ENCODE assay signal across 9 cellular contexts in genomic region chrX:110341189-110342035, GRCh38. TPM values are rescaled to one million over a fixed set of nuclear protein-coding genes. Genes with fewer than 3 reads are reported as not detected.
DNase-seq lines count a peak whose midpoint lies in the region; ATAC-seq lines count a peak whose summit lies in the region.
"Had no signal": no experiment of that assay in that cellular context is flagged by ENCODE, and none has a peak within 500 bp of the region (broad histone marks: within the 10 kb centered on the region; RNA-seq: fewer than 3 reads in every experiment).

No MANE protein-coding gene starts in this region.

- peak; percentile 70 for ATAC-seq in HG03103 (IDR thresholded peaks at IDR 0.05; ENCODE audit: low read depth, unreplicated experiment)
- peak; percentile 83 for ATAC-seq in activated T-helper 17 cell treated with anti-CD3 and anti-CD28 coated beads, Interleukin-2, amount 50 U/mL, for 72 hours (replicated peaks)

- H3K27me3 Mint-ChIP-seq in activated T-cell treated with anti-CD3 and anti-CD28 coated beads, Interleukin-2, amount 50 U/mL, for 24 hours, result peaks cover 15% of the 10 kb centered on the region
- H3K27me3 Mint-ChIP-seq in activated T-helper 17 cell treated with anti-CD3 and anti-CD28 coated beads, Interleukin-2, amount 50 U/mL, for 72 hours, result no peaks in the 10 kb centered on the region

- DNase-seq in activated T-cell treated with anti-CD3 and anti-CD28 coated beads, Interleukin-2, amount 50 U/mL, for 24 hours, result no peak
- DNase-seq in activated T-cell treated with anti-CD3 and anti-CD28 coated beads, Interleukin-2, amount 50 U/mL, for 1 hour, result no peak
- DNase-seq in stromal cell of bone marrow (ENCODE audit: low read depth) (peak; percentile 67), anterior cingulate cortex (lab: John Stamatoyannopoulos, UW) (no peak), NCI-H2196 (lab: John Stamatoyannopoulos, UW; ENCODE audit: unreplicated experiment) (no peak), NCI-H82 (lab: John Stamatoyannopoulos, UW) (no peak)

- no peak overlapping the region for H3K4me3 Mint-ChIP-seq in activated T-cell treated with anti-CD3 and anti-CD28 coated beads, Interleukin-2, amount 50 U/mL, for 24 hours
- H3K4me3 Mint-ChIP-seq in activated T-helper 17 cell treated with anti-CD3 and anti-CD28 coated beads, Interleukin-2, amount 50 U/mL, for 72 hours, result peak overlapping the region; percentile 10
- H3K4me3 Mint-ChIP-seq: T-helper 1 cell treated with Interleukin-12 subunit alpha and Interleukin-12 subunit beta and Interleukin-4 antibody, amounts not matched to agents 30 μg/mL and 1 μg/mL, for 36 hours had no signal

- H3K27ac Mint-ChIP-seq in activated T-cell treated with anti-CD3 and anti-CD28 coated beads, Interleukin-2, amount 50 U/mL, for 24 hours, result peak overlapping the region; percentile 64
- H3K27ac Mint-ChIP-seq in activated T-helper 17 cell treated with anti-CD3 and anti-CD28 coated beads, Interleukin-2, amount 50 U/mL, for 72 hours, result peak overlapping the region; percentile 54
- H3K27ac Mint-ChIP-seq: T-helper 1 cell treated with Interleukin-12 subunit alpha and Interleukin-12 subunit beta and Interleukin-4 antibody, amounts not matched to agents 30 μg/mL and 1 μg/mL, for 36 hours had no signal

- no peaks in the 10 kb centered on the region for H3K36me3 Mint-ChIP-seq in activated T-cell treated with anti-CD3 and anti-CD28 coated beads, Interleukin-2, amount 50 U/mL, for 24 hours (ENCODE audit: low read depth)
- H3K36me3 Mint-ChIP-seq in activated T-helper 17 cell treated with anti-CD3 and anti-CD28 coated beads, Interleukin-2, amount 50 U/mL, for 72 hours (ENCODE audit: low read depth), result no peaks in the 10 kb centered on the region

- H3K9me3 Mint-ChIP-seq in activated T-cell treated with anti-CD3 and anti-CD28 coated beads, Interleukin-2, amount 50 U/mL, for 24 hours, result no peaks in the 10 kb centered on the region
- H3K9me3 Mint-ChIP-seq in activated T-helper 17 cell treated with anti-CD3 and anti-CD28 coated beads, Interleukin-2, amount 50 U/mL, for 72 hours, result no peaks in the 10 kb centered on the region
- H3K9me3 Mint-ChIP-seq: T-helper 1 cell treated with Interleukin-12 subunit alpha and Interleukin-12 subunit beta and Interleukin-4 antibody, amounts not matched to agents 30 μg/mL and 1 μg/mL, for 36 hours had no signal

- peaks cover 9% of the 10 kb centered on the region for H3K4me1 Mint-ChIP-seq in activated T-cell treated with anti-CD3 and anti-CD28 coated beads, Interleukin-2, amount 50 U/mL, for 24 hours (ENCODE audit: low read depth)
- H3K4me1 Mint-ChIP-seq in activated T-helper 17 cell treated with anti-CD3 and anti-CD28 coated beads, Interleukin-2, amount 50 U/mL, for 72 hours, result no peaks in the 10 kb centered on the region

RNA-seq across cellular contexts. Expression of gene RTL9, which starts 17.2 kb away (rescaled TPM):
- total RNA-seq in activated T-helper 17 cell treated with anti-CD3 and anti-CD28 coated beads, Interleukin-2, amount 50 U/mL, for 72 hours, result not detected

RNA-seq across cellular contexts. Expression of gene AMMECR1, which starts 23.5 kb away (rescaled TPM):
- 10 to 100 TPM in 1 of 2 donors, 1 to 10 TPM in 1; 7.9 to 10.3 TPM for total RNA-seq in activated T-helper 17 cell treated with anti-CD3 and anti-CD28 coated beads, Interleukin-2, amount 50 U/mL, for 72 hours
